Comparison of ENCODE assay signal across 8 cellular contexts in the genomic region with DNA sequence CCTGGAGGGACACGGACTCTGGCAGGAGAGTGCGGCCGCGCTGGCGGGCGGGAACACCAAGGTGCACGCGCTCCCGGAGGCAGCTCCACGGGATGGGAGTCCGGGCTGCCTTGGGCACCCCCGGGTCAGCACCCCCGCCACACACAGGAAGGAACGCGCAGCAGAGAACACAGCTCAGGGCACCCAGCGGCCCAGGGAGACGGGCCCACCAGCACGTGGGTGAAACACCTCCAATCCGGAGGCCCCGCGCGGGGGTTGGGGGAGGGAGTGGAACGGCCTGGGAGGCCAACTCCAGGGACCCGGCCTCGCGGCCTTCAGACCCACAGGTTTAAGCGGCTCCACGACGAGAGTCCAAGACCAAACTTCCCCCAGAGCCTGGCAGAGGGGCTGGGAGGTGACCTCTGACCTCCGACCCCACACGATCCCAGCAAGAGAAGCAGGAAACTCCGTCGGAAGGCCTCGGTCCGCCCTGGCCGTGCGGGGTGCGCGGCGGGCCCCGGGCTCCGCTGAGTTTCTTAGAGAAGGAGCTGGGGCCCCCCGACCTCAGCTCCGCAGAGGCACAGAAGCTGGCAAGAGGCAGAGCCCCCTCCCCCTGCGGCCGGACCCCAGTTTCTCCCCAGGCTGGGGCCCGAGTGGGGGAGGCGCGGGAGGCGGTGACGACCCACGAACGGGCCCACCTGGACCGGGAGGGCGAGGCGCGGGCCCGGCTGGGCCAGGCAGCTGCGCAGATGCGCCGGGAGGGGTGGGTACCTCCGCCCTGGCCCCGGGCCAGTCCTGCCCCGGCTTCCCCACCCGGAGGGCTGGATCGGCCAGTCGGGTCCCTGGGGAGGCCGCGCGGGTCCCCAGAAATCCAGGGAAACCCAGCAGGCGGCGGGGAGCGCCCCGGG. TPM values are rescaled to one million over a fixed set of nuclear protein-coding genes. Genes with fewer than 3 reads are reported as not detected.
A peak's percentile ranks its signal among the peaks of the same experiment; 100 is the strongest.
DNase-seq lines count a peak whose midpoint lies in the region; ATAC-seq and TF ChIP-seq lines count a peak whose summit lies in the region.

No MANE protein-coding gene starts in this region.

- H3K27me3 Mint-ChIP-seq in activated CD8-positive, alpha-beta T cell treated with anti-CD3 and anti-CD28 coated beads, Interleukin-2, amount 10 ng/mL, durations not matched to agents 7 days and 5 days (ENCODE audit: low read depth), result peaks cover 7% of the 10 kb centered on the region
- H3K27me3 Mint-ChIP-seq in effector memory CD8-positive, alpha-beta T cell, result no peaks in the 10 kb centered on the region

- H2BK15ac ChIP-seq in IMR-90 (ENCODE audit: low read depth, low read length), result no peak overlapping the region
- peak overlapping the region; percentile 60 for H2BK15ac ChIP-seq in mesenchymal stem cell (ENCODE audit: low read depth, poor library complexity, severe bottlenecking)

- TF ChIP-seq CTCF in AG04450 (IDR thresholded peaks at IDR 0.05; ENCODE audit: low read depth, low read length) (no peak), IMR-90 (conservative IDR thresholded peaks at IDR 0.05; ENCODE audit: low read depth, low read length) (no peak)

- peaks cover 5% of the 10 kb centered on the region for H3K9me1 ChIP-seq in IMR-90 (ENCODE audit: insufficient read depth, low read length)

- no peak overlapping the region for H2BK120ac ChIP-seq in IMR-90 (ENCODE audit: low read depth, low read length)
- H2BK120ac ChIP-seq in mesenchymal stem cell (ENCODE audit: low read depth, low read length), result peak overlapping the region; percentile 87

- no peaks in the 10 kb centered on the region for H3K27me3 ChIP-seq in AG04450 (ENCODE audit: control insufficient read depth, insufficient read depth, low read length)
- no peaks in the 10 kb centered on the region for H3K27me3 ChIP-seq in IMR-90 (ENCODE audit: control insufficient read depth, insufficient read depth, low read length)
- peaks cover 9 to 11% of the 10 kb centered on the region in 2 experiments for H3K27me3 ChIP-seq in mesenchymal stem cell (ENCODE audit: control insufficient read depth in 1 of 2, insufficient read depth in 1 of 2, low read length in 2 of 2)

- no peaks in the 10 kb centered on the region for H3K9me3 Mint-ChIP-seq in activated CD8-positive, alpha-beta T cell treated with anti-CD3 and anti-CD28 coated beads, Interleukin-2, amount 10 ng/mL, durations not matched to agents 7 days and 5 days (ENCODE audit: insufficient read depth)
- H3K9me3 Mint-ChIP-seq in effector memory CD8-positive, alpha-beta T cell, result no peaks in the 10 kb centered on the region

- intact Hi-C loops in IMR-90 (cut with micrococcal nuclease), result loop anchor here (2.0 kb wide), 1 partner anchor 25 kb away; a partner anchor contains a TSS

- peak overlapping the region; percentile 90 for H2AK9ac ChIP-seq in IMR-90 (replicated peaks; ENCODE audit: low read depth, low read length, poor library complexity)

- H4K91ac ChIP-seq in IMR-90 (ENCODE audit: insufficient read depth, low read depth, low read length) (peak overlapping the region; percentile 20; the same call in 1 of the 2 replicates), mesenchymal stem cell (ENCODE audit: low read length) (peak overlapping the region; percentile 72)

- no peak for TF ChIP-seq RAD21 in IMR-90 (IDR thresholded peaks at IDR 0.05; ENCODE audit: low read length)

- H3K14ac ChIP-seq in IMR-90 (replicated peaks; ENCODE audit: low read depth, low read length) (peak overlapping the region; percentile 55; the same call in 1 of the 2 replicates), mesenchymal stem cell (ENCODE audit: low read length in 2 of 2) (peak overlapping the region in 1 of 2 experiments; percentile 63)

- peak overlapping the region; percentile 66 for H3K56ac ChIP-seq in IMR-90 (ENCODE audit: extremely low read depth, insufficient read depth, low read length)

- peak overlapping the region; percentile 73 for H3K4me3 ChIP-seq in AG04450 (ENCODE audit: low read depth, low read length)
- H3K4me3 ChIP-seq in IMR-90 (ENCODE audit: insufficient read depth, low read depth, low read length), result peak overlapping the region; percentile 94
- H3K4me3 ChIP-seq in mesenchymal stem cell (ENCODE audit: insufficient read depth in 1 of 2, low read depth in 1 of 2, low read length in 2 of 2), result peak overlapping the region; percentile 80 to 81

- peak overlapping the region; percentile 15 for H3K27ac Mint-ChIP-seq in activated CD8-positive, alpha-beta T cell treated with anti-CD3 and anti-CD28 coated beads, Interleukin-2, amount 10 ng/mL, durations not matched to agents 7 days and 5 days
- H3K27ac Mint-ChIP-seq in effector memory CD8-positive, alpha-beta T cell, result peak overlapping the region; percentile 75 to 77

- no peak for DNase-seq in AG04450 (ENCODE audit: low read depth, low spot score)
- DNase-seq in IMR-90, result peak; percentile 31
- peak; percentile 67 for DNase-seq in activated CD8-positive, alpha-beta T cell treated with anti-CD3 and anti-CD28 coated beads, Interleukin-2, amount 10 ng/mL, durations not matched to agents 7 days and 5 days
- DNase-seq in effector memory CD8-positive, alpha-beta T cell, result peak; percentile 56 to 58 (median 57)
- peak; percentile 81 for DNase-seq in mesenchymal stem cell
- DNase-seq in stimulated activated naive CD4-positive, alpha-beta T cell (lab: John Stamatoyannopoulos, UW), result peak; percentile 42 to 60 (median 48)

- H3K36me3 ChIP-seq in IMR-90 (ENCODE audit: control insufficient read depth, insufficient read depth, low read length), result peaks cover 6% of the 10 kb centered on the region; the same call in 1 of the 2 replicates
- peaks cover 5 to 19% of the 10 kb centered on the region in 2 experiments for H3K36me3 ChIP-seq in mesenchymal stem cell (ENCODE audit: control insufficient read depth in 1 of 2, insufficient read depth in 2 of 2, low read depth in 1 of 2, low read length in 2 of 2)

- in situ Hi-C loops in IMR-90 (cut with MboI; ENCODE audit: low sequenced_read_pairs), result no loop called here

- H3K23ac ChIP-seq in IMR-90 (ENCODE audit: low read depth, low read length), result peak overlapping the region; percentile 59; the same call in 1 of the 2 replicates
- peak overlapping the region in 1 of 2 experiments; percentile 73 for H3K23ac ChIP-seq in mesenchymal stem cell (ENCODE audit: low read length in 2 of 2)

- peak overlapping the region; percentile 94 for H3K4me2 ChIP-seq in IMR-90 (ENCODE audit: low read depth, low read length)
- H3K4me2 ChIP-seq in mesenchymal stem cell (ENCODE audit: low read length, poor library complexity, severe bottlenecking), result peak overlapping the region; percentile 72

- 3% methylated on average over 24 of the region's 74 CpGs; no CpG with 5 or more reads in 1 of the 2 experiments for WGBS in IMR-90 (ENCODE audit: extremely low coverage in 2 of 2, insufficient read length in 1 of 2), 2 experiments
- WGBS in mesenchymal stem cell, result 4% methylated on average over 46 of the region's 74 CpGs

- peaks cover 23% of the 10 kb centered on the region for H3K4me1 ChIP-seq in IMR-90 (ENCODE audit: control insufficient read depth, insufficient read depth, low read length)
- peaks cover 53% of the 10 kb centered on the region for H3K4me1 ChIP-seq in mesenchymal stem cell (ENCODE audit: control insufficient read depth, insufficient read depth, low read depth, low read length)

- no TSS peak for BruUV-seq in IMR-90 (replicated peaks; lab: Mats Ljungman, UMichigan)

- TF ChIP-seq POLR2A in IMR-90 (IDR thresholded peaks at IDR 0.05; ENCODE audit: low read depth, low read length), result no peak

- ATAC-seq in IMR-90 (ENCODE audit: low read depth) (peak; percentile 46), HG03135 (IDR thresholded peaks at IDR 0.05; ENCODE audit: unreplicated experiment) (no peak), GM21825 (IDR thresholded peaks at IDR 0.05; ENCODE audit: unreplicated experiment) (no peak)
- peak; percentile 62 for ATAC-seq in activated CD8-positive, alpha-beta T cell treated with anti-CD3 and anti-CD28 coated beads, Interleukin-2, amount 10 ng/mL, durations not matched to agents 7 days and 5 days
- ATAC-seq in effector memory CD8-positive, alpha-beta T cell (replicated peaks), result peak; percentile 77

- dilution Hi-C loops in IMR-90 (cut with HindIII; ENCODE audit: low sequenced_read_pairs, unreplicated experiment), result no loop called here

- H3K4ac ChIP-seq in IMR-90 (ENCODE audit: low read depth, low read length) (peak overlapping the region; percentile 84), mesenchymal stem cell (ENCODE audit: low read depth in 1 of 2, low read length in 2 of 2) (peak overlapping the region; percentile 84 to 95)

- H3K4me3 Mint-ChIP-seq in activated CD8-positive, alpha-beta T cell treated with anti-CD3 and anti-CD28 coated beads, Interleukin-2, amount 10 ng/mL, durations not matched to agents 7 days and 5 days, result peak overlapping the region; percentile 75
- peak overlapping the region; percentile 80 to 81 for H3K4me3 Mint-ChIP-seq in effector memory CD8-positive, alpha-beta T cell

- H3K9me3 ChIP-seq in AG04450 (ENCODE audit: control insufficient read depth, insufficient read depth, low read length) (no peaks in the 10 kb centered on the region; the same call in 1 of the 2 replicates), IMR-90 (ENCODE audit: control insufficient read depth, insufficient read depth, low read length) (no peaks in the 10 kb centered on the region), mesenchymal stem cell (ENCODE audit: control insufficient read depth, low read length) (no peaks in the 10 kb centered on the region)

- peaks cover 9 to 51% of the 10 kb centered on the region in 2 experiments; a peak in 3 of 4 replicates for H3K79me1 ChIP-seq in IMR-90 (ENCODE audit: low read depth in 1 of 2, low read length in 2 of 2)
- H3K79me1 ChIP-seq in mesenchymal stem cell (replicated peaks; ENCODE audit: low read length, poor library complexity, severe bottlenecking), result peaks cover 2% of the 10 kb centered on the region

- peak overlapping the region; percentile 18 to 47; a peak in 2 of 4 replicates for H4K8ac ChIP-seq in IMR-90 (ENCODE audit: low read depth in 2 of 2, low read length in 2 of 2)
- H4K8ac ChIP-seq in mesenchymal stem cell (ENCODE audit: low read length), result peak overlapping the region; percentile 67

- peaks cover 48% of the 10 kb centered on the region for H4K20me1 ChIP-seq in IMR-90 (ENCODE audit: insufficient read depth, low read length)

- no peak overlapping the region for H2BK20ac ChIP-seq in IMR-90 (ENCODE audit: low read depth, low read length)

- peaks cover 23% of the 10 kb centered on the region for H3K4me1 Mint-ChIP-seq in activated CD8-positive, alpha-beta T cell treated with anti-CD3 and anti-CD28 coated beads, Interleukin-2, amount 10 ng/mL, durations not matched to agents 7 days and 5 days (ENCODE audit: low read depth)
- peaks cover 32 to 34% of the 10 kb centered on the region in 2 donors for H3K4me1 Mint-ChIP-seq in effector memory CD8-positive, alpha-beta T cell (ENCODE audit: low read depth in 2 of 2)

- H2BK5ac ChIP-seq in IMR-90 (ENCODE audit: low read depth, low read length, poor library complexity, severe bottlenecking), result peak overlapping the region; percentile 51
- peak overlapping the region; percentile 69 for H2BK5ac ChIP-seq in mesenchymal stem cell (ENCODE audit: low read depth, low read length, poor library complexity, severe bottlenecking)

- H2AFZ ChIP-seq in IMR-90 (replicated peaks; ENCODE audit: low read length, poor library complexity) (peak overlapping the region; percentile 71), mesenchymal stem cell (ENCODE audit: low read depth, low read length) (peak overlapping the region; percentile 6)

- H3K27ac ChIP-seq in AG04450 (ENCODE audit: low read depth, low read length), result peak overlapping the region; percentile 39
- peak overlapping the region; percentile 80 for H3K27ac ChIP-seq in IMR-90 (ENCODE audit: insufficient read depth, low read length)
- peak overlapping the region; percentile 65 for H3K27ac ChIP-seq in mesenchymal stem cell (ENCODE audit: low read length, poor library complexity, severe bottlenecking)

- H3K36me3 Mint-ChIP-seq in activated CD8-positive, alpha-beta T cell treated with anti-CD3 and anti-CD28 coated beads, Interleukin-2, amount 10 ng/mL, durations not matched to agents 7 days and 5 days (ENCODE audit: low read depth), result no peaks in the 10 kb centered on the region
- peaks cover 3% of the 10 kb centered on the region for H3K36me3 Mint-ChIP-seq in effector memory CD8-positive, alpha-beta T cell (ENCODE audit: insufficient read depth)

- POLR2A ChIA-PET in AG04450 (lab: Yijun Ruan, JAX) (interaction anchor here (0.9 to 3.2 kb wide), 4 partner anchors 16 to 43 kb away, joined by 3 to 12 read pairs (median 4); no protein-coding TSS in a partner anchor), IMR-90 (lab: Charles Lee; ENCODE audit: unreplicated experiment) (no interaction called here)
- POLR2A ChIA-PET in activated CD8-positive, alpha-beta T cell treated with anti-CD3 and anti-CD28 coated beads, Interleukin-2, amount 10 ng/mL, durations not matched to agents 7 days and 5 days (lab: Charles Lee), result interaction anchor here (1.2 to 1.6 kb wide), 2 partner anchors 13 to 15 kb away, joined by 6 read pairs; no protein-coding TSS in a partner anchor

- H2AK5ac ChIP-seq in IMR-90 (ENCODE audit: low read depth, low read length) (peak overlapping the region; percentile 47), mesenchymal stem cell (ENCODE audit: low read length, severe bottlenecking) (no peak overlapping the region)

- H2BK12ac ChIP-seq in mesenchymal stem cell (ENCODE audit: low read length in 2 of 2), result peak overlapping the region; percentile 50 to 57

- peak overlapping the region; percentile 83; the same call in 1 of the 2 replicates for H4K5ac ChIP-seq in IMR-90 (ENCODE audit: low read depth, low read length)

- peak overlapping the region; percentile 73; the same call in 1 of the 2 replicates for H3K18ac ChIP-seq in IMR-90 (ENCODE audit: low read depth, low read length)
- H3K18ac ChIP-seq in mesenchymal stem cell (ENCODE audit: low read depth in 1 of 2, low read length in 2 of 2), result peak overlapping the region; percentile 92 to 93

- CTCF ChIA-PET in AG04450 (lab: Charles Lee) (interaction anchor here (0.9 to 1.2 kb wide), 4 partner anchors 11 to 126 kb away, joined by 3 to 4 read pairs (median 3); no protein-coding TSS in a partner anchor), IMR-90 (lab: Yijun Ruan, JAX) (interaction anchor here (1.3 kb wide), 1 partner anchor 28 kb away, joined by 5 read pairs; no protein-coding TSS in a partner anchor)
- CTCF ChIA-PET in activated CD8-positive, alpha-beta T cell treated with anti-CD3 and anti-CD28 coated beads, Interleukin-2, amount 10 ng/mL, durations not matched to agents 7 days and 5 days (lab: Charles Lee), result interaction anchor here (1.3 to 1.4 kb wide), 3 partner anchors 12 to 127 kb away, joined by 3 to 4 read pairs (median 4); no protein-coding TSS in a partner anchor

- peak overlapping the region; percentile 92 for H3K9ac ChIP-seq in IMR-90 (ENCODE audit: low read depth, low read length)
- H3K9ac ChIP-seq in mesenchymal stem cell (ENCODE audit: low read length), result peak overlapping the region; percentile 81

RNA-seq across cellular contexts. Expression of a gene that starts 0.9 kb away (rescaled TPM):
- polyA plus RNA-seq in AG04450 (2011; rRNA removed) (11.7 and 12.2 TPM in 2 replicates), IMR-90 (2012; rRNA removed) (19.0 and 21.2 TPM in 2 replicates)
- polyA minus RNA-seq in AG04450 (2011; rRNA and poly(A)+ RNA removed), result 12.9 and 14.1 TPM in 2 replicates
- total RNA-seq in IMR-90 (2012; rRNA removed), result 7.9 and 11.1 TPM in 2 replicates
- 16.0 and 22.9 TPM in 2 replicates for polyA plus RNA-seq in IMR-90 (2012; cell fraction: cytosol; rRNA removed)
- polyA plus RNA-seq in IMR-90 (2012; cell fraction: nucleus; rRNA removed; ENCODE audit: low replicate concordance), result 27.3 and 39.1 TPM in 2 replicates
- total RNA-seq in activated CD8-positive, alpha-beta T cell treated with anti-CD3 and anti-CD28 coated beads, Interleukin-2, amount 10 ng/mL, durations not matched to agents 7 days and 5 days, result 1 to 10 TPM; 5.6 to 6.4 TPM
- 25.9 TPM for polyA plus RNA-seq in mesenchymal stem cell (2013, experiment 1 of 2)
- polyA plus RNA-seq in mesenchymal stem cell (2013, experiment 2 of 2), result 26.0 TPM

RNA-seq across cellular contexts. Expression of a gene that starts 24.4 kb away (rescaled TPM):
- polyA plus RNA-seq in AG04450 (2011; rRNA removed) (8.8 and 12.7 TPM in 2 replicates), IMR-90 (2012; rRNA removed) (17.5 and 18.6 TPM in 2 replicates)
- 10.6 and 12.1 TPM in 2 replicates for polyA minus RNA-seq in AG04450 (2011; rRNA and poly(A)+ RNA removed)
- total RNA-seq in IMR-90 (2012; rRNA removed), result 12.5 and 14.0 TPM in 2 replicates
- 29.9 and 32.6 TPM in 2 replicates for polyA plus RNA-seq in IMR-90 (2012; cell fraction: cytosol; rRNA removed)
- polyA plus RNA-seq in IMR-90 (2012; cell fraction: nucleus; rRNA removed; ENCODE audit: low replicate concordance), result 12.4 and 30.2 TPM in 2 replicates
- 10 to 100 TPM; 56.5 to 57.0 TPM for total RNA-seq in activated CD8-positive, alpha-beta T cell treated with anti-CD3 and anti-CD28 coated beads, Interleukin-2, amount 10 ng/mL, durations not matched to agents 7 days and 5 days
- polyA plus RNA-seq in mesenchymal stem cell (2013, experiment 1 of 2), result 18.1 TPM
- 17.5 TPM for polyA plus RNA-seq in mesenchymal stem cell (2013, experiment 2 of 2)

Comparison
In these comparisons a context has a peak if more than half of its experiments do, and no peak if none do; other contexts are left out.
1. ATAC-seq: peak in IMR-90 (single experiment), activated CD8-positive, alpha-beta T cell treated with anti-CD3 and anti-CD28 coated beads, Interleukin-2, amount 10 ng/mL, durations not matched to agents 7 days and 5 days (single experiment) and effector memory CD8-positive, alpha-beta T cell (single experiment); none in HG03135 (single experiment) and GM21825 (single experiment).
2. Peak in every context shown above with its lines, with median percentiles within 50 percentile points of each other: H3K27ac ChIP-seq and H3K4me3 ChIP-seq.